1 cellular context compared by ENCODE assay signal in the genomic region with DNA sequence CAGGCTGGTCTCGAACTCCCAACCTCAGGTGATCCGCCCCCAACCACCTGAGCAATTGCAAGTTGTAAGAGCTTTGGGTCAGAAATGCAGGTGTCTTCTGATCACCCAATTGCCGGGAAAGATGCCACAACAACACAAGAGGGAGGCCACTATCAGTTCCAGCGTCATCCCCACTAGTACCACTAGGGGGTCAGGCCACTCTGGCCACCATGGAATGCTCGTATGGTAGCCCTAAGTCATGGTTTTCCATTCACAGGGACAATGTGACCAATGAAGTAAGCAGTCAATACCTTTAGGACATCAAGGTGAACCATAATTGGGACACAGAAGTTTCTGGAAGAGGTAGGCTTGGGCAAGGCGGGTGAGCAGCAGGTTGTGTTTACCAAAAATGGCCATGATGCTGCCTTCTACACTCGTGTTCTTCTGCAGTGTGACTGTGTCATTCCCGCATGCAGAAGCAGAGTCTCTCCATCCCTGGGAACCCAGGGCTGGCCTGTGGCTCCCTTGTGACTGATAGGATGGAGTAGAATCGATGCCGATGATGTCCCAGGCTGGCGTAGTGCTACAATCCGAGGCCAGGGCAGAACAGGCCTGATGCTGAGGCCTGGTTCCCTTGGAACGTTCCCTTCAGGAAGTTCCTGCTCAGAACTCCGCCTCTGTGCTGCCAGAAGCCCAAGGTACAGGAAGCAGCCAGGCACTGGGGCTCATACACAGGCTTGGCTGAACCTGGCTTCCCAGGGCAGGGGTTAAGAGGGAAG.
TF ChIP-seq lines count a peak whose summit lies in the region.

No MANE protein-coding gene starts in this region.

TF ChIP-seq in H1, 55 proteins besides CTCF, POLR2A, EP300 and RAD21 (continued from another document):
- no peak for TF ChIP-seq HDAC2 (IDR thresholded peaks at IDR 0.05; ENCODE audit: borderline replicate concordance in 1 of 2, low read depth in 2 of 2, low read length in 2 of 2)
- no peak for TF ChIP-seq CREB1 (IDR thresholded peaks at IDR 0.05)
- peak; percentile 37; the same call in 1 of the 2 replicates for TF ChIP-seq YY1 (IDR thresholded peaks at IDR 0.05; ENCODE audit: low read depth, low read length)
- no peak for TF ChIP-seq CBX8 (IDR thresholded peaks at IDR 0.05; ENCODE audit: borderline replicate concordance, low read depth, low read length)
